In the genomic region with DNA sequence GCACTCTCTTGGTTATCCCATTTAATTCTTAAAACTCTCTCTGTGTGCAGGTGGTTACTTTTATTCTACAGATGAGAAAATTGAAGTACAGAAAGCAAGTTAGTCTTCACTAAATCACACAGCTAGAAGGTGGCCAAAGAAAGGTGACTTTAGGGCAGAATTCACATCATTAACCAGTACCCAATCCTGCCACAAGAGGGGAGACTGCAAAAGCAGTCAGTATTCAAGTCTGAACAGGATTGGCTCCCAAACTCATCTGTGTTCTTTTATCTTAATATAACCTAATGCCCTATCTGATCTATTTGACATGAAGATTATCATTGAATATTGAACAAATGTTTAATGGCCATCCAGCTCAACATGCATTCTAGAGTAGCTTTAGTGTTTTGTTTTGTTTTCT, we compare ENCODE assay signal across 12 cellular contexts.
DNase-seq lines count a peak whose midpoint lies in the region; ATAC-seq and TF ChIP-seq lines count a peak whose summit lies in the region.
"Had no signal": no experiment of that assay in that cellular context is flagged by ENCODE, and none has a peak within 500 bp of the region (broad histone marks: within the 10 kb centered on the region; RNA-seq: fewer than 3 reads in every experiment).

No MANE protein-coding gene starts in this region.

- no peak overlapping the region for H3K4me3 ChIP-seq in GM12865 (ENCODE audit: low read depth, low read length)
- no peak overlapping the region for H3K4me3 ChIP-seq in GM23338

- no peak overlapping the region for H3K4me3 Mint-ChIP-seq in GM23338
- no peak overlapping the region for H3K4me3 Mint-ChIP-seq in glutamatergic neuron (ENCODE audit: unreplicated experiment)
- H3K4me3 Mint-ChIP-seq: activated naive CD4-positive, alpha-beta T cell treated with anti-CD3 and anti-CD28 coated beads, Interleukin-2, amount 50 U/mL, for 24 hours had no signal

- ATAC-seq in GM23338 = peak; percentile 90

- no peaks in the 10 kb centered on the region for H3K36me3 Mint-ChIP-seq in GM23338 (ENCODE audit: low read depth)
- no peaks in the 10 kb centered on the region for H3K36me3 Mint-ChIP-seq in glutamatergic neuron (ENCODE audit: unreplicated experiment)
- H3K36me3 Mint-ChIP-seq: activated naive CD4-positive, alpha-beta T cell treated with anti-CD3 and anti-CD28 coated beads, Interleukin-2, amount 50 U/mL, for 24 hours had no signal

- no peak overlapping the region for H3K27ac ChIP-seq in GM23338 (ENCODE audit: low read depth)

- H2AFZ ChIP-seq in GM23338 = no peak overlapping the region

- no peaks in the 10 kb centered on the region for H3K27me3 ChIP-seq in GM23338 (ENCODE audit: insufficient read depth)

- H3K4me1 ChIP-seq in GM23338 (ENCODE audit: insufficient read depth) = no peaks in the 10 kb centered on the region

- H3K27ac Mint-ChIP-seq in GM23338 = no peak overlapping the region
- no peak overlapping the region for H3K27ac Mint-ChIP-seq in glutamatergic neuron (ENCODE audit: unreplicated experiment)
- H3K27ac Mint-ChIP-seq: activated naive CD4-positive, alpha-beta T cell treated with anti-CD3 and anti-CD28 coated beads, Interleukin-2, amount 50 U/mL, for 24 hours had no signal

- no peaks in the 10 kb centered on the region for H4K20me1 ChIP-seq in GM23338 (replicated peaks; ENCODE audit: insufficient read depth)

- H3K4me2 ChIP-seq in GM23338 = no peak overlapping the region

- H3K9me2 ChIP-seq in GM23338 (ENCODE audit: insufficient read depth) = no peaks in the 10 kb centered on the region

- H3K27me3 Mint-ChIP-seq in GM23338 (ENCODE audit: insufficient read depth, low read depth, poor library complexity) = peaks cover 3% of the 10 kb centered on the region
- peaks cover 1% of the 10 kb centered on the region for H3K27me3 Mint-ChIP-seq in glutamatergic neuron (ENCODE audit: unreplicated experiment)
- H3K27me3 Mint-ChIP-seq: activated naive CD4-positive, alpha-beta T cell treated with anti-CD3 and anti-CD28 coated beads, Interleukin-2, amount 50 U/mL, for 24 hours had no signal

- H3K9me3 Mint-ChIP-seq in GM23338 (no peaks in the 10 kb centered on the region), glutamatergic neuron (ENCODE audit: unreplicated experiment) (no peaks in the 10 kb centered on the region)
- H3K9me3 Mint-ChIP-seq: activated naive CD4-positive, alpha-beta T cell treated with anti-CD3 and anti-CD28 coated beads, Interleukin-2, amount 50 U/mL, for 24 hours had no signal

- no peaks in the 10 kb centered on the region for H3F3A ChIP-seq in GM23338 (replicated peaks; ENCODE audit: low read depth)

- TF ChIP-seq CTCF in GM12865 (IDR thresholded peaks at IDR 0.05; ENCODE audit: insufficient read depth, low read depth, low read length, missing control alignments) (peak; percentile 42), GM23338 (conservative IDR thresholded peaks at IDR 0.05; ENCODE audit: low read depth in 2 of 2) (peak; percentile 71), glutamatergic neuron (IDR thresholded peaks at IDR 0.05; ENCODE audit: partially characterized antibody, unreplicated experiment) (peak; percentile 76)

- no peaks in the 10 kb centered on the region for H3K36me3 ChIP-seq in GM23338 (ENCODE audit: insufficient read depth)

- DNase-seq in GM12865 (ENCODE audit: low read depth) (peak; percentile 39), GM23338 (ENCODE audit: low spot score) (peak; percentile 71), LHCN-M2 (ENCODE audit: low read depth) (peak; percentile 32), glutamatergic neuron (no peak), COR-L47 (lab: John Stamatoyannopoulos, UW) (no peak), HK-2 (ENCODE audit: unreplicated experiment) (no peak), amygdala (lab: John Stamatoyannopoulos, UW) (no peak)
- no peak for DNase-seq in activated CD4-positive, alpha-beta T cell treated with anti-CD3 and anti-CD28 coated beads, Interleukin-2, amount 50 U/mL, for 48 hours
- DNase-seq: DMS79, hypothalamus, SHP77 treated with DMSO at 0.1 percent for 48 hours had no signal

- H3K79me2 ChIP-seq in GM23338 (replicated peaks; ENCODE audit: insufficient read depth) = no peaks in the 10 kb centered on the region

- H3K4me1 Mint-ChIP-seq in GM23338 = peaks cover 4% of the 10 kb centered on the region; the same call in 2 of the 3 replicates
- no peaks in the 10 kb centered on the region for H3K4me1 Mint-ChIP-seq in glutamatergic neuron (ENCODE audit: low read depth, unreplicated experiment)
- H3K4me1 Mint-ChIP-seq: activated naive CD4-positive, alpha-beta T cell treated with anti-CD3 and anti-CD28 coated beads, Interleukin-2, amount 50 U/mL, for 24 hours had no signal

TF ChIP-seq in GM23338, 12 proteins besides CTCF, POLR2A, EP300 and RAD21 (continues in another document):
- no peak for TF ChIP-seq EZH2phosphoT487 (IDR thresholded peaks at IDR 0.05; ENCODE audit: unreplicated experiment)
- TF ChIP-seq, protein P1, sequence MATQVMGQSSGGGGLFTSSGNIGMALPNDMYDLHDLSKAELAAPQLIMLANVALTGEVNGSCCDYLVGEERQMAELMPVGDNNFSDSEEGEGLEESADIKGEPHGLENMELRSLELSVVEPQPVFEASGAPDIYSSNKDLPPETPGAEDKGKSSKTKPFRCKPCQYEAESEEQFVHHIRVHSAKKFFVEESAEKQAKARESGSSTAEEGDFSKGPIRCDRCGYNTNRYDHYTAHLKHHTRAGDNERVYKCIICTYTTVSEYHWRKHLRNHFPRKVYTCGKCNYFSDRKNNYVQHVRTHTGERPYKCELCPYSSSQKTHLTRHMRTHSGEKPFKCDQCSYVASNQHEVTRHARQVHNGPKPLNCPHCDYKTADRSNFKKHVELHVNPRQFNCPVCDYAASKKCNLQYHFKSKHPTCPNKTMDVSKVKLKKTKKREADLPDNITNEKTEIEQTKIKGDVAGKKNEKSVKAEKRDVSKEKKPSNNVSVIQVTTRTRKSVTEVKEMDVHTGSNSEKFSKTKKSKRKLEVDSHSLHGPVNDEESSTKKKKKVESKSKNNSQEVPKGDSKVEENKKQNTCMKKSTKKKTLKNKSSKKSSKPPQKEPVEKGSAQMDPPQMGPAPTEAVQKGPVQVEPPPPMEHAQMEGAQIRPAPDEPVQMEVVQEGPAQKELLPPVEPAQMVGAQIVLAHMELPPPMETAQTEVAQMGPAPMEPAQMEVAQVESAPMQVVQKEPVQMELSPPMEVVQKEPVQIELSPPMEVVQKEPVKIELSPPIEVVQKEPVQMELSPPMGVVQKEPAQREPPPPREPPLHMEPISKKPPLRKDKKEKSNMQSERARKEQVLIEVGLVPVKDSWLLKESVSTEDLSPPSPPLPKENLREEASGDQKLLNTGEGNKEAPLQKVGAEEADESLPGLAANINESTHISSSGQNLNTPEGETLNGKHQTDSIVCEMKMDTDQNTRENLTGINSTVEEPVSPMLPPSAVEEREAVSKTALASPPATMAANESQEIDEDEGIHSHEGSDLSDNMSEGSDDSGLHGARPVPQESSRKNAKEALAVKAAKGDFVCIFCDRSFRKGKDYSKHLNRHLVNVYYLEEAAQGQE (IDR thresholded peaks at IDR 0.05; ENCODE audit: unreplicated experiment) = no peak
- no peak for TF ChIP-seq ZNF114 (CRISPR knock-in tag; IDR thresholded peaks at IDR 0.05)
- no peak for TF ChIP-seq EZH2 (IDR thresholded peaks at IDR 0.05; ENCODE audit: low read depth, unreplicated experiment)
- no peak for TF ChIP-seq JUNB (IDR thresholded peaks at IDR 0.05; ENCODE audit: unreplicated experiment)
- TF ChIP-seq CREB1 (CRISPR knock-in tag; IDR thresholded peaks at IDR 0.05; ENCODE audit: low read depth) = no peak
- no peak for TF ChIP-seq POLR2AphosphoS5 (IDR thresholded peaks at IDR 0.05; ENCODE audit: low read depth)
- TF ChIP-seq, protein P2, sequence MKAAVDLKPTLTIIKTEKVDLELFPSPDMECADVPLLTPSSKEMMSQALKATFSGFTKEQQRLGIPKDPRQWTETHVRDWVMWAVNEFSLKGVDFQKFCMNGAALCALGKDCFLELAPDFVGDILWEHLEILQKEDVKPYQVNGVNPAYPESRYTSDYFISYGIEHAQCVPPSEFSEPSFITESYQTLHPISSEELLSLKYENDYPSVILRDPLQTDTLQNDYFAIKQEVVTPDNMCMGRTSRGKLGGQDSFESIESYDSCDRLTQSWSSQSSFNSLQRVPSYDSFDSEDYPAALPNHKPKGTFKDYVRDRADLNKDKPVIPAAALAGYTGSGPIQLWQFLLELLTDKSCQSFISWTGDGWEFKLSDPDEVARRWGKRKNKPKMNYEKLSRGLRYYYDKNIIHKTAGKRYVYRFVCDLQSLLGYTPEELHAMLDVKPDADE (IDR thresholded peaks at IDR 0.05) = no peak

Comparison
In these comparisons a context has a peak if more than half of its experiments do, and no peak if none do; other contexts are left out.
1. DNase-seq: peak in GM12865 (single experiment), GM23338 (single experiment) and LHCN-M2 (single experiment); none in glutamatergic neuron (single experiment), activated CD4-positive, alpha-beta T cell treated with anti-CD3 and anti-CD28 coated beads, Interleukin-2, amount 50 U/mL, for 48 hours (0 of 2), COR-L47 (single experiment), HK-2 (single experiment) and amygdala (0 of 56).
2. Peak in every context shown above with its lines, with median percentiles within 50 percentile points of each other: CTCF ChIP-seq.